Comparison of ENCODE assay signal across 18 cellular contexts in genomic region chr13:49367640-49368431, GRCh38.
DNase-seq lines count a peak whose midpoint lies in the region; ATAC-seq and TF ChIP-seq lines count a peak whose summit lies in the region.
"Had no signal": no experiment of that assay in that cellular context is flagged by ENCODE, and none has a peak within 500 bp of the region (broad histone marks: within the 10 kb centered on the region; RNA-seq: fewer than 3 reads in every experiment).

No MANE protein-coding gene starts in this region.

- H3K27me3 Mint-ChIP-seq in chondrocyte (ENCODE audit: low read depth) (no peaks in the 10 kb centered on the region), type B pancreatic cell (no peaks in the 10 kb centered on the region)

- H4K8ac ChIP-seq in mesendoderm (ENCODE audit: low read depth, low read length): no peak overlapping the region

- H3K4me1 Mint-ChIP-seq in chondrocyte (ENCODE audit: low read depth) (peaks cover 44% of the 10 kb centered on the region), type B pancreatic cell (ENCODE audit: unreplicated experiment) (peaks cover 16% of the 10 kb centered on the region)

- H3K9me3 ChIP-seq in cardiac muscle cell (ENCODE audit: low read depth) (no peaks in the 10 kb centered on the region), vagina (peaks cover 4% of the 10 kb centered on the region)
- H3K9me3 ChIP-seq: neutrophil had no signal

- H3K4ac ChIP-seq in mesendoderm (ENCODE audit: low read depth, low read length): no peak overlapping the region

- H3K4me3 Mint-ChIP-seq in chondrocyte (ENCODE audit: unreplicated experiment): no peak overlapping the region
- H3K4me3 Mint-ChIP-seq in type B pancreatic cell: peak overlapping the region; percentile 16

- no peak overlapping the region for H4K5ac ChIP-seq in mesendoderm (ENCODE audit: low read length)

- ATAC-seq in left cardiac atrium (no peak), HG03354 (IDR thresholded peaks at IDR 0.05; ENCODE audit: poor library complexity, severe bottlenecking, unreplicated experiment) (no peak), HG02588 (IDR thresholded peaks at IDR 0.05; ENCODE audit: unreplicated experiment) (no peak)
- ATAC-seq: Panc1 had no signal

- H3K79me1 ChIP-seq in mesendoderm (ENCODE audit: low read length): no peaks in the 10 kb centered on the region

- H3K36me3 ChIP-seq in cardiac muscle cell: no peaks in the 10 kb centered on the region
- no peaks in the 10 kb centered on the region for H3K36me3 ChIP-seq in mesendoderm (ENCODE audit: control insufficient read depth, insufficient read depth, low read length)
- H3K36me3 ChIP-seq in vagina: peaks cover 0 to 13% of the 10 kb centered on the region in 2 donors
- H3K36me3 ChIP-seq: adrenal gland, neutrophil had no signal

- intact Hi-C loops in left cardiac atrium (cut with DNase I): no loop called here
- intact Hi-C loops in vagina (cut with DNase I): no loop called here

- H2BK120ac ChIP-seq in mesendoderm (ENCODE audit: low read depth, low read length): no peak overlapping the region

- H3K23ac ChIP-seq in mesendoderm (ENCODE audit: low read length): no peak overlapping the region

- H3K27me3 ChIP-seq in cardiac muscle cell (no peaks in the 10 kb centered on the region), mesendoderm (ENCODE audit: insufficient read depth, low read length, poor library complexity) (no peaks in the 10 kb centered on the region), vagina (no peaks in the 10 kb centered on the region)
- H3K27me3 ChIP-seq: adrenal gland, neutrophil had no signal

- H3K79me2 ChIP-seq in mesendoderm (ENCODE audit: control insufficient read depth, insufficient read depth, low read length): no peaks in the 10 kb centered on the region

- H3K56ac ChIP-seq in mesendoderm (ENCODE audit: low read length): no peak overlapping the region

- no peak overlapping the region for H3K18ac ChIP-seq in mesendoderm (ENCODE audit: low read length)

- DNase-seq in cardiac muscle cell (ENCODE audit: low read depth in 1 of 2, low spot score in 1 of 2) (peak in 1 of 2 donors; percentile 34), left cardiac atrium (no peak), chondrocyte (ENCODE audit: low spot score) (no peak), mesendoderm (peak; percentile 48), type B pancreatic cell (ENCODE audit: extremely low spot score, unreplicated experiment) (no peak), vagina (ENCODE audit: extremely low spot score in 2 of 2) (no peak)
- DNase-seq: 8988T; activated CD4-positive, alpha-beta T cell treated with anti-CD3 and anti-CD28 coated beads for 1 hour; activated T-cell treated with anti-CD3 and anti-CD28 coated beads, Interleukin-2, amount 50 U/mL, for 1 hour; adrenal gland; Calu3; effector CD8-positive, alpha-beta T cell; glutamatergic neuron; NCI-H2227 treated with DMSO at 0.1 percent for 48 hours had no signal

- H2BK15ac ChIP-seq in mesendoderm (replicated peaks; ENCODE audit: low read depth): no peak overlapping the region

- WGBS in mesendoderm (ENCODE audit: extremely low coverage, insufficient coverage, low lambda C conversion rate): no CpG with 5 or more reads among the region's 5 CpGs

- no peak overlapping the region for H3K4me2 ChIP-seq in mesendoderm (ENCODE audit: low read length)

- H3K4me3 ChIP-seq in cardiac muscle cell (no peak overlapping the region), mesendoderm (ENCODE audit: low read length) (no peak overlapping the region), vagina (no peak overlapping the region)
- H3K4me3 ChIP-seq: adrenal gland had no signal

- H3K9me3 Mint-ChIP-seq in chondrocyte (ENCODE audit: low read depth) (peaks cover 17% of the 10 kb centered on the region), type B pancreatic cell (peaks cover 9% of the 10 kb centered on the region)

- H2BK5ac ChIP-seq in mesendoderm (ENCODE audit: low read length): no peak overlapping the region

- H3K27ac Mint-ChIP-seq in chondrocyte (ENCODE audit: unreplicated experiment) (peak overlapping the region; percentile 57), type B pancreatic cell (no peak overlapping the region)

- H2AK5ac ChIP-seq in mesendoderm (ENCODE audit: low read length): no peak overlapping the region

- TF ChIP-seq POLR2A in vagina (IDR thresholded peaks at IDR 0.05): no peak

- TF ChIP-seq CTCF in cardiac muscle cell (IDR thresholded peaks at IDR 0.05; ENCODE audit: low read depth, low read length) (no peak), chondrocyte (IDR thresholded peaks at IDR 0.05) (peak; percentile 27), type B pancreatic cell (conservative IDR thresholded peaks at IDR 0.05) (no peak), vagina (IDR thresholded peaks at IDR 0.05) (no peak)

- peaks cover 22% of the 10 kb centered on the region for H3K4me1 ChIP-seq in cardiac muscle cell (ENCODE audit: low read depth)
- no peaks in the 10 kb centered on the region for H3K4me1 ChIP-seq in mesendoderm (ENCODE audit: control insufficient read depth, low read depth, low read length)
- peaks cover 13% of the 10 kb centered on the region for H3K4me1 ChIP-seq in vagina

- H3K36me3 Mint-ChIP-seq in chondrocyte (ENCODE audit: low read depth) (peaks cover 10% of the 10 kb centered on the region), type B pancreatic cell (peaks cover 16% of the 10 kb centered on the region)

- H3K27ac ChIP-seq in cardiac muscle cell: peak overlapping the region; percentile 32
- H3K27ac ChIP-seq in mesendoderm (ENCODE audit: low read depth, low read length): no peak overlapping the region
- H3K27ac ChIP-seq in vagina: no peak overlapping the region
- H3K27ac ChIP-seq: adrenal gland, neutrophil had no signal

- no peak overlapping the region for H3K9ac ChIP-seq in mesendoderm (ENCODE audit: low read length)
